Comparison of ENCODE assay signal across 9 cellular contexts in genomic region chr12:9674226-9674590, GRCh38. TPM values are rescaled to one million over a fixed set of nuclear protein-coding genes. Genes with fewer than 3 reads are reported as not detected.
DNase-seq lines count a peak whose midpoint lies in the region; ATAC-seq, FAIRE-seq and TF ChIP-seq lines count a peak whose summit lies in the region.
"Had no signal": no experiment of that assay in that cellular context is flagged by ENCODE, and none has a peak within 500 bp of the region (broad histone marks: within the 10 kb centered on the region; RNA-seq: fewer than 3 reads in every experiment).

No MANE protein-coding gene starts in this region.

- intact Hi-C loops in esophagus muscularis mucosa (cut with DNase I), result no loop called here
- intact Hi-C loops in posterior cingulate gyrus (cut with DNase I), result no loop called here

- no peaks in the 10 kb centered on the region for H3K9me2 ChIP-seq in DOHH2 (replicated peaks; ENCODE audit: control insufficient read depth, low read length)

- no peaks in the 10 kb centered on the region for H3K9me1 ChIP-seq in keratinocyte (ENCODE audit: control insufficient read depth, extremely low read depth, insufficient read depth, low read length)

- no peak for TF ChIP-seq POLR2A in esophagus muscularis mucosa (IDR thresholded peaks at IDR 0.05; ENCODE audit: low read depth)

- ATAC-seq in GM21723 (IDR thresholded peaks at IDR 0.05; ENCODE audit: unreplicated experiment), result peak; percentile 33

- H4K20me1 ChIP-seq in DOHH2 (ENCODE audit: control insufficient read depth, insufficient read depth, low read depth, low read length) (peaks cover 9% of the 10 kb centered on the region; the same call in 1 of the 2 replicates), keratinocyte (ENCODE audit: control insufficient read depth, extremely low read depth, insufficient read depth, low read length) (no peaks in the 10 kb centered on the region)

- no peaks in the 10 kb centered on the region for H3K27me3 Mint-ChIP-seq in T-helper 1 cell treated with Interleukin-12 subunit alpha and Interleukin-12 subunit beta and Interleukin-4 antibody, amounts not matched to agents 30 μg/mL and 1 μg/mL, for 36 hours (ENCODE audit: low read depth)

- no peak for DNase-seq in keratinocyte (ENCODE audit: low read depth, low spot score)
- no peak for DNase-seq in effector CD8-positive, alpha-beta T cell (lab: John Stamatoyannopoulos, UW)
- no peak for DNase-seq in esophagus muscularis mucosa (ENCODE audit: extremely low spot score)
- no peak for DNase-seq in posterior cingulate gyrus
- DNase-seq in NCI-H146 (lab: John Stamatoyannopoulos, UW), result no peak
- DNase-seq: Karpas-422 had no signal

- peaks cover 22% of the 10 kb centered on the region for H3F3A ChIP-seq in DOHH2 (ENCODE audit: control insufficient read depth, insufficient read depth)

- no peak overlapping the region for H3K9ac ChIP-seq in keratinocyte (ENCODE audit: control insufficient read depth, extremely low read depth, insufficient read depth, low read length)

- 82% methylated on average over 2 of the region's 2 CpGs for WGBS in esophagus muscularis mucosa

- H3K36me3 Mint-ChIP-seq in T-helper 1 cell treated with Interleukin-12 subunit alpha and Interleukin-12 subunit beta and Interleukin-4 antibody, amounts not matched to agents 30 μg/mL and 1 μg/mL, for 36 hours (ENCODE audit: low read depth), result peaks cover 84% of the 10 kb centered on the region

- TF ChIP-seq EP300 in esophagus muscularis mucosa (IDR thresholded peaks at IDR 0.05), result no peak

- TF ChIP-seq CTCF in DOHH2 (IDR thresholded peaks at IDR 0.05; ENCODE audit: low read depth, low read length, poor library complexity, severe bottlenecking), result no peak
- TF ChIP-seq CTCF in keratinocyte (optimal IDR thresholded peaks at IDR 0.05 in 1 of 3, IDR thresholded peaks at IDR 0.05 in 1 of 3, conservative IDR thresholded peaks at IDR 0.05 in 1 of 3; ENCODE audit: extremely low read depth in 1 of 3, insufficient read depth in 2 of 3, low read length in 3 of 3), result no peak
- TF ChIP-seq CTCF in esophagus muscularis mucosa (IDR thresholded peaks at IDR 0.05), result no peak

- H3K79me2 ChIP-seq in DOHH2 (ENCODE audit: control insufficient read depth, low read length), result peaks cover 99% of the 10 kb centered on the region
- no peaks in the 10 kb centered on the region for H3K79me2 ChIP-seq in keratinocyte (ENCODE audit: control insufficient read depth, insufficient read depth, low read length)

- H3K4me3 Mint-ChIP-seq in T-helper 1 cell treated with Interleukin-12 subunit alpha and Interleukin-12 subunit beta and Interleukin-4 antibody, amounts not matched to agents 30 μg/mL and 1 μg/mL, for 36 hours, result peak overlapping the region; percentile 91

- peaks cover 61% of the 10 kb centered on the region for H3K4me1 Mint-ChIP-seq in T-helper 1 cell treated with Interleukin-12 subunit alpha and Interleukin-12 subunit beta and Interleukin-4 antibody, amounts not matched to agents 30 μg/mL and 1 μg/mL, for 36 hours (ENCODE audit: low read depth)

- H3K27me3 ChIP-seq in DOHH2 (ENCODE audit: control insufficient read depth, low read length) (no peaks in the 10 kb centered on the region), keratinocyte (ENCODE audit: control insufficient read depth, extremely low read depth, insufficient read depth, low read length) (no peaks in the 10 kb centered on the region), esophagus muscularis mucosa (no peaks in the 10 kb centered on the region)

- H3K27ac Mint-ChIP-seq in T-helper 1 cell treated with Interleukin-12 subunit alpha and Interleukin-12 subunit beta and Interleukin-4 antibody, amounts not matched to agents 30 μg/mL and 1 μg/mL, for 36 hours, result peak overlapping the region; percentile 94

- dilution Hi-C loops in keratinocyte (cut with MboI; ENCODE audit: extremely low pct_ligation_motif_present, low sequenced_read_pairs), result no loop called here

- H3K9me3 Mint-ChIP-seq in T-helper 1 cell treated with Interleukin-12 subunit alpha and Interleukin-12 subunit beta and Interleukin-4 antibody, amounts not matched to agents 30 μg/mL and 1 μg/mL, for 36 hours, result peaks cover under 1% of the 10 kb centered on the region

- peak overlapping the region; percentile 83 for H3K4me3 ChIP-seq in DOHH2 (ENCODE audit: low read length)
- H3K4me3 ChIP-seq in keratinocyte (ENCODE audit: control insufficient read depth in 2 of 3, extremely low read depth in 1 of 3, insufficient read depth in 2 of 3, low read depth in 1 of 3, low read length in 3 of 3), result no peak overlapping the region
- H3K4me3 ChIP-seq in esophagus muscularis mucosa, result no peak overlapping the region

- no peak for FAIRE-seq in keratinocyte (lab: Jason Lieb, UNC)

- peak overlapping the region; percentile 96 for H3K27ac ChIP-seq in DOHH2 (ENCODE audit: low read depth, low read length)
- H3K27ac ChIP-seq in keratinocyte (ENCODE audit: control insufficient read depth, insufficient read depth, low read length), result peak overlapping the region; percentile 66
- no peak overlapping the region for H3K27ac ChIP-seq in esophagus muscularis mucosa (replicated peaks in 1 of 4)

- H3K4me1 ChIP-seq in DOHH2 (ENCODE audit: control insufficient read depth, low read length), result peaks cover 55% of the 10 kb centered on the region
- H3K4me1 ChIP-seq in keratinocyte (ENCODE audit: control insufficient read depth, extremely low read depth, insufficient read depth, low read length), result peaks cover 16% of the 10 kb centered on the region
- peaks cover 10 to 11% (median 11%) of the 10 kb centered on the region in 4 donors for H3K4me1 ChIP-seq in esophagus muscularis mucosa

- H3K4me2 ChIP-seq in DOHH2 (ENCODE audit: low read length), result peak overlapping the region; percentile 72
- H3K4me2 ChIP-seq in keratinocyte (ENCODE audit: control insufficient read depth, extremely low read depth, insufficient read depth, low read depth, low read length), result peak overlapping the region; percentile 57

- peaks cover 95% of the 10 kb centered on the region for H3K36me3 ChIP-seq in DOHH2 (ENCODE audit: control insufficient read depth, low read length)
- H3K36me3 ChIP-seq in keratinocyte (ENCODE audit: control insufficient read depth in 2 of 2, extremely low read depth in 1 of 2, insufficient read depth in 2 of 2, low read length in 2 of 2), result no peaks in the 10 kb centered on the region
- peaks cover 0 to 5% (median 0%) of the 10 kb centered on the region in 4 donors for H3K36me3 ChIP-seq in esophagus muscularis mucosa

- H2AFZ ChIP-seq in keratinocyte (ENCODE audit: control insufficient read depth, low read length), result peak overlapping the region; percentile 12

- peaks cover 26% of the 10 kb centered on the region for H3K9me3 ChIP-seq in DOHH2 (ENCODE audit: control insufficient read depth, insufficient read depth, low read length)
- no peaks in the 10 kb centered on the region for H3K9me3 ChIP-seq in keratinocyte (ENCODE audit: control insufficient read depth, low read depth, low read length)
- H3K9me3 ChIP-seq in esophagus muscularis mucosa, result no peaks in the 10 kb centered on the region

RNA-seq across cellular contexts. Expression of gene CLEC2D, which starts 4.7 kb away (rescaled TPM):
- 0.65 to 2.3 TPM (median 1.6 TPM) in 3 replicates for polyA plus RNA-seq in keratinocyte
- polyA plus RNA-seq in keratinocyte (2011; ENCODE audit: low read depth), result 2.8 TPM
- 0.43 and 0.73 TPM in 2 replicates for polyA plus RNA-seq in keratinocyte (2011; cell fraction: cytosol; rRNA removed)
- polyA plus RNA-seq in keratinocyte (2011; cell fraction: nucleus; rRNA removed), result 6.2 and 8.4 TPM in 2 replicates
- polyA plus RNA-seq in keratinocyte (2012; ENCODE audit: low replicate concordance), result 0.24 and 0.76 TPM in 2 replicates
- 0.40 to 1.3 TPM in 2 of 3 replicates, not detected in the other for polyA minus RNA-seq in keratinocyte
- not detected for polyA minus RNA-seq in keratinocyte (2011; cell fraction: cytosol; rRNA and poly(A)+ RNA removed)
- polyA minus RNA-seq in keratinocyte (2011; cell fraction: nucleus; rRNA and poly(A)+ RNA removed), result 1.9 and 5.6 TPM in 2 replicates
- total RNA-seq in esophagus muscularis mucosa, result 1 to 10 TPM; 3.4 to 7.5 (median 3.8) TPM

RNA-seq across cellular contexts. Expression of gene CLECL1, which starts 58.7 kb away (rescaled TPM):
- not detected in 3 replicates for polyA plus RNA-seq in keratinocyte
- polyA plus RNA-seq in keratinocyte (2011; ENCODE audit: low read depth), result not detected
- not detected in 2 replicates for polyA plus RNA-seq in keratinocyte (2011; cell fraction: cytosol; rRNA removed)
- polyA plus RNA-seq in keratinocyte (2011; cell fraction: nucleus; rRNA removed), result not detected in 2 replicates
- not detected in 2 replicates for polyA plus RNA-seq in keratinocyte (2012; ENCODE audit: low replicate concordance)
- polyA minus RNA-seq in keratinocyte, result not detected in 3 replicates
- not detected for polyA minus RNA-seq in keratinocyte (2011; cell fraction: cytosol; rRNA and poly(A)+ RNA removed)
- polyA minus RNA-seq in keratinocyte (2011; cell fraction: nucleus; rRNA and poly(A)+ RNA removed), result not detected in 2 replicates
- total RNA-seq in esophagus muscularis mucosa, result under 1 TPM in 1 of 4 donors, not detected in 3; 0.83 TPM

Comparison
In these comparisons a context has a peak if more than half of its experiments do, and no peak if none do; other contexts are left out.
1. H3K27ac ChIP-seq: peak in DOHH2 (single experiment) and keratinocyte (single experiment); none in esophagus muscularis mucosa (0 of 4).